1 cellular context compared by ENCODE assay signal in genomic region chr10:11330383-11331020, GRCh38.
TF ChIP-seq lines count a peak whose summit lies in the region.

No MANE protein-coding gene starts in this region.

TF ChIP-seq in GM23338, 12 proteins besides CTCF, POLR2A, EP300 and RAD21 (continued from another document):
- TF ChIP-seq REST (IDR thresholded peaks at IDR 0.05; ENCODE audit: unreplicated experiment): no peak
- no peak for TF ChIP-seq ZNF114 (CRISPR knock-in tag; IDR thresholded peaks at IDR 0.05)
- TF ChIP-seq EZH2phosphoT487 (IDR thresholded peaks at IDR 0.05; ENCODE audit: unreplicated experiment): no peak
- TF ChIP-seq STAT1 (IDR thresholded peaks at IDR 0.05; ENCODE audit: unreplicated experiment): no peak
- no peak for TF ChIP-seq EZH2 (IDR thresholded peaks at IDR 0.05; ENCODE audit: low read depth, unreplicated experiment)
